ENCODE assay signal across 8 cellular contexts in the genomic region with DNA sequence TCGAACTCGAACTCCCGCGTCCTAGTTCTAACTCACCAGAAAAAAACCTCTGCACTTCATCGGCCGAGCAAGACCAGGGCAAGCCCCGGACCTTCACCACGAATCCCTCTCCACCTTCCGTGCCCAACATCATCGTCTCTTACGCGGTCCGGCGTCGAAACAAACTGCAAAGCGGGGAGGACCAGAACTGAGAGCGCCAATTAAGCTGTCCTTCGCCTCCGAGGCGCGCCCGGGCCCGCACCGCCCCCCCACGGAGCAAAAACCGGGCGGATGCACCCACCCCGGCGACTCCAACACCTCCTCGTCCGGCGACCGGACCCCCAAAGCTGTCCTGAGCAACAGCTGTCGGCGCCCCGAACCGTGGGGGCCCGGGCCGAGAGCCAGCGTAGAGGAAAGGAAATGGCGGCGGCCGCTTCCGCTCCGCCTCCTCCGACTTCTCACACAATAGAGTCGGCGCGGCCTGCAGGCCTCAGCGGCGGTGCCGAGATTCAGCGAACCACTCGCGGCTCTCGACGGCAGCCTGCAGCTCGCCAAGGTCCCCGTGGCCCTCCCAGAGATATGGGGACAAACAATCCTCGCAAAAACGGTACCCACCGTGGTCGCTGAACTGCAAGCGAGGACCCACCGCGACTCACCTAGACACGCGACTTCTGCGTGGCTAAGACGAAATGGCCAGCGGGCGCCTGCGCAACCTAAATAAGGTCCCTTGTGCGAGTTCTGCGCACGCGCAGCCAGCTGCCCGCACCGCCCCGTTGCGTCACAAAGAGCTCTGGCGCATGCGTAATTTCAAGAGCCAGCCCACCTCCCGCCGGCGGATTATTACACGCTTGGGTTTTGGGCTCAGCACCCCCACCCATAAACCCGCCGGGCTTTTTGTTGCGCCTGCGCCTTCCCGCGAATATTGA. TPM values are rescaled to one million over a fixed set of nuclear protein-coding genes. Genes with fewer than 3 reads are reported as not detected.
DNase-seq lines count a peak whose midpoint lies in the region; TF ChIP-seq lines count a peak whose summit lies in the region.

A gene with protein sequence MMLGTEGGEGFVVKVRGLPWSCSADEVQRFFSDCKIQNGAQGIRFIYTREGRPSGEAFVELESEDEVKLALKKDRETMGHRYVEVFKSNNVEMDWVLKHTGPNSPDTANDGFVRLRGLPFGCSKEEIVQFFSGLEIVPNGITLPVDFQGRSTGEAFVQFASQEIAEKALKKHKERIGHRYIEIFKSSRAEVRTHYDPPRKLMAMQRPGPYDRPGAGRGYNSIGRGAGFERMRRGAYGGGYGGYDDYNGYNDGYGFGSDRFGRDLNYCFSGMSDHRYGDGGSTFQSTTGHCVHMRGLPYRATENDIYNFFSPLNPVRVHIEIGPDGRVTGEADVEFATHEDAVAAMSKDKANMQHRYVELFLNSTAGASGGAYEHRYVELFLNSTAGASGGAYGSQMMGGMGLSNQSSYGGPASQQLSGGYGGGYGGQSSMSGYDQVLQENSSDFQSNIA (minus strand): TSS at position 671 of the 905 bp plus-strand sequence. CDS start 538 bp downstream, at position 133.

- peak within 1 kb of the TSS; percentile 93 for H2BK5ac ChIP-seq in H9 (ENCODE audit: insufficient read length, low read length)

- no peak; the same call in 2 of the 3 replicates for TF ChIP-seq CTCF in H9 (conservative IDR thresholded peaks at IDR 0.05)
- TF ChIP-seq CTCF in neural cell (IDR thresholded peaks at IDR 0.05; ENCODE audit: poor library complexity, severe bottlenecking), result no peak
- peak in 2 of 7 experiments; percentile 14 for TF ChIP-seq CTCF in stomach (IDR thresholded peaks at IDR 0.05)

- peak within 1 kb of the TSS; percentile 97 for H2BK120ac ChIP-seq in H9 (ENCODE audit: low read depth, low read length, poor library complexity, severe bottlenecking)

- peaks cover 50% of the 10 kb centered on the region for H3K36me3 ChIP-seq in MG63
- peaks cover 17% of the 10 kb centered on the region for H3K36me3 ChIP-seq in neural cell (ENCODE audit: insufficient read depth, low read length)
- peaks cover 28 to 43% (median 39%) of the 10 kb centered on the region in 4 donors for H3K36me3 ChIP-seq in stomach

- TF ChIP-seq RAD21 in neural cell (conservative IDR thresholded peaks at IDR 0.05), result peak; percentile 26

- peaks cover 3% of the 10 kb centered on the region; the same call in 1 of the 2 replicates for H3K27me3 Mint-ChIP-seq in H9 (ENCODE audit: low read depth)

- peak within 1 kb of the TSS; percentile 1 for H3T11ph ChIP-seq in H9 (ENCODE audit: low read length)

- H2BK20ac ChIP-seq in H9 (ENCODE audit: low read depth, low read length, poor library complexity, severe bottlenecking), result no peak within 1 kb of the TSS

- peak within 1 kb of the TSS; percentile 94 for H4K8ac ChIP-seq in H9 (replicated peaks; ENCODE audit: insufficient read length, low read depth, low read length)

- H3K14ac ChIP-seq in H9 (ENCODE audit: insufficient read depth, low read length), result peak within 1 kb of the TSS; percentile 98

- H3K9me2 ChIP-seq in neural cell (ENCODE audit: insufficient read depth, low read length), result no peaks in the 10 kb centered on the region

- no CpG with 5 or more reads among the region's 93 CpGs for WGBS in H9 (ENCODE audit: extremely low coverage, insufficient read length, low lambda C conversion rate)
- 0% methylated on average over 41 to 93 of the region's 93 CpGs for WGBS in stomach, 5 donors

- H3K18ac ChIP-seq in H9 (ENCODE audit: insufficient read length, low read depth, low read length), result peak within 1 kb of the TSS; percentile 99

- H3K79me2 ChIP-seq in H9 (ENCODE audit: insufficient read depth, low read length), result peaks cover 27% of the 10 kb centered on the region
- peaks cover 49% of the 10 kb centered on the region for H3K79me2 ChIP-seq in neural cell (replicated peaks; ENCODE audit: insufficient read depth, low read length)

- H3K27me3 ChIP-seq in H9 (ENCODE audit: insufficient read depth, low read length), result no peaks in the 10 kb centered on the region
- H3K27me3 ChIP-seq in MG63, result no peaks in the 10 kb centered on the region
- H3K27me3 ChIP-seq in neural cell (ENCODE audit: insufficient read depth, low read depth, low read length), result no peaks in the 10 kb centered on the region
- H3K27me3 ChIP-seq in stomach, result no peaks in the 10 kb centered on the region

- peak within 1 kb of the TSS; percentile 99 for H4K91ac ChIP-seq in H9 (ENCODE audit: insufficient read length, low read depth, low read length)

- H3K36me3 Mint-ChIP-seq in H9 (ENCODE audit: insufficient read depth in 1 of 3, low read depth in 3 of 3), result peaks cover 41 to 52% (median 50%) of the 10 kb centered on the region in 3 experiments

- no peaks in the 10 kb centered on the region for H3F3A ChIP-seq in neural cell (ENCODE audit: insufficient read depth, low read length, poor library complexity, severe bottlenecking)

- intact Hi-C loops in stomach (cut with DNase I; ENCODE audit: low total_unique reads), result no loop called here

- H4K5ac ChIP-seq in H9 (ENCODE audit: insufficient read length, low read depth, low read length), result peak within 1 kb of the TSS; percentile 94

- peak within 1 kb of the TSS; percentile 93 to 98 for H3K4me3 Mint-ChIP-seq in H9

- H3K4me3 ChIP-seq in MG63 (peak within 1 kb of the TSS; percentile 81), neural cell (ENCODE audit: low read length) (peak within 1 kb of the TSS; percentile 99), stomach (peak within 1 kb of the TSS; percentile 64 to 100 (median 90))

- H3K27ac ChIP-seq in H9 (ENCODE audit: insufficient read length, low read depth, low read length), result peak within 1 kb of the TSS; percentile 88
- peak within 1 kb of the TSS; percentile 100 for H3K27ac ChIP-seq in neural cell (ENCODE audit: low read length)
- H3K27ac ChIP-seq in stomach, result peak within 1 kb of the TSS; percentile 93 to 100 (median 100)

- H3K56ac ChIP-seq in H9 (ENCODE audit: insufficient read length, low read depth, low read length), result peak within 1 kb of the TSS; percentile 99

- peak in 2 of 4 donors; percentile 98 for TF ChIP-seq POLR2A in stomach (IDR thresholded peaks at IDR 0.05)

- H2AK5ac ChIP-seq in H9 (ENCODE audit: insufficient read length, low read length), result peak within 1 kb of the TSS; percentile 87

- H4K20me1 ChIP-seq in H9 (ENCODE audit: control insufficient read depth, insufficient read depth, insufficient read length) (no peaks in the 10 kb centered on the region), neural cell (ENCODE audit: insufficient read depth) (peaks cover 44% of the 10 kb centered on the region)

- H3K23me2 ChIP-seq in H9 (ENCODE audit: insufficient read length, low read depth, low read length, poor library complexity, severe bottlenecking), result peaks cover 9% of the 10 kb centered on the region

- H3K9ac ChIP-seq in H9 (ENCODE audit: extremely low read depth, insufficient read length, low read length), result peak within 1 kb of the TSS; percentile 100
- H3K9ac ChIP-seq in neural cell (ENCODE audit: low read length), result peak within 1 kb of the TSS; percentile 100

- no peaks in the 10 kb centered on the region for H3K79me1 ChIP-seq in H9 (ENCODE audit: insufficient read depth, low read depth, low read length, poor library complexity, severe bottlenecking)

- no peaks in the 10 kb centered on the region for H3K9me3 ChIP-seq in H9 (ENCODE audit: control insufficient read depth, low read depth, low read length)
- no peaks in the 10 kb centered on the region for H3K9me3 ChIP-seq in MG63
- no peaks in the 10 kb centered on the region for H3K9me3 ChIP-seq in neural cell (ENCODE audit: low read length)
- H3K9me3 ChIP-seq in stomach, result no peaks in the 10 kb centered on the region

- peak within 1 kb of the TSS; percentile 43 for H2BK12ac ChIP-seq in H9 (ENCODE audit: insufficient read length, low read depth, low read length)

- H3K4me2 ChIP-seq in H9 (ENCODE audit: insufficient read depth, insufficient read length, low read length) (peak within 1 kb of the TSS; percentile 91), neural cell (ENCODE audit: low read length) (peak within 1 kb of the TSS; percentile 84)

- DNase-seq in ELR (ENCODE audit: low read depth) (peak; percentile 99), H9 (peak; percentile 95), MG63 (peak; percentile 99), SHP77 treated with DMSO at 0.1 percent for 48 hours (lab: John Stamatoyannopoulos, UW) (peak; percentile 98), fibroblast of the conjunctiva (ENCODE audit: low read depth) (peak; percentile 98), stomach (peak; percentile 99)
- DNase-seq in activated effector memory CD4-positive, alpha-beta T cell treated with anti-CD3 and anti-CD28 coated beads, Interleukin-2, amount 50 U/mL, for 16 hours, result peak; percentile 99

- no peak within 1 kb of the TSS for H3K23ac ChIP-seq in H9 (ENCODE audit: insufficient read length, low read depth, low read length)

- peaks cover 2 to 3% of the 10 kb centered on the region in 2 experiments; a peak in 3 of 5 replicates for H3K9me3 Mint-ChIP-seq in H9

- no peak within 1 kb of the TSS for H2BK15ac ChIP-seq in H9 (ENCODE audit: low read depth, low read length)

- H2AFZ ChIP-seq in H9 (ENCODE audit: low read length), result no peak within 1 kb of the TSS
- peak within 1 kb of the TSS; percentile 74 for H2AFZ ChIP-seq in neural cell (ENCODE audit: low read depth, low read length)

- H3K4me1 ChIP-seq in H9 (ENCODE audit: insufficient read depth, low read length) (peaks cover 7% of the 10 kb centered on the region), stomach (peaks cover 45 to 55% (median 53%) of the 10 kb centered on the region in 4 donors)

- H3K4me1 Mint-ChIP-seq in H9, result peaks cover 37 to 41% of the 10 kb centered on the region in 2 experiments

- peak within 1 kb of the TSS; percentile 97 for H3K4ac ChIP-seq in H9 (ENCODE audit: low read depth, low read length)

- TF ChIP-seq EP300 in neural cell (conservative IDR thresholded peaks at IDR 0.05; ENCODE audit: poor library complexity, severe bottlenecking) (no peak), stomach (IDR thresholded peaks at IDR 0.05) (no peak)

- H3K27ac Mint-ChIP-seq in H9, result peak within 1 kb of the TSS; percentile 99 to 100 (median 99)

TF ChIP-seq in neural cell, 6 proteins besides CTCF, POLR2A, EP300 and RAD21 (continues in another document):
- TF ChIP-seq SMC3 (conservative IDR thresholded peaks at IDR 0.05; ENCODE audit: poor library complexity), result peak; percentile 30
- TF ChIP-seq POLR2AphosphoS5 (IDR thresholded peaks at IDR 0.05), result peak; percentile 99
- peak; percentile 93 for TF ChIP-seq MXI1 (conservative IDR thresholded peaks at IDR 0.05; ENCODE audit: poor library complexity, severe bottlenecking)
- TF ChIP-seq TAF1 (IDR thresholded peaks at IDR 0.05; ENCODE audit: low read depth), result peak; percentile 57
- TF ChIP-seq EZH2 (IDR thresholded peaks at IDR 0.05; ENCODE audit: borderline replicate concordance, insufficient read depth, low read length, poor library complexity, severe bottlenecking), result no peak

RNA-seq across cellular contexts. Expression of the gene that starts here (rescaled TPM):
- total RNA-seq in H9 (2021), result 1,042 and 1,066 TPM in 2 replicates
- 45.4 and 70.6 TPM in 2 replicates for total RNA-seq in MG63 (2014; rRNA removed; shearing (Covaris generic); ENCODE audit: low replicate concordance)
- polyA plus RNA-seq in neural cell, result 982 and 1,058 TPM in 2 replicates
- 885 and 1,102 TPM in 2 replicates for polyA minus RNA-seq in neural cell
- 1,000 to 10,000 TPM in 1 of 5 donors, 100 to 1,000 TPM in 4; 468 to 1,215 (median 732) TPM for total RNA-seq in stomach
- polyA plus RNA-seq in stomach, result 100 to 1,000 TPM in 2 of 3 donors, 10 to 100 TPM in 1; 87.5 to 193 (median 106) TPM

Comparison
In these comparisons a context has a peak if more than half of its experiments do, and no peak if none do; other contexts are left out.
1. Peak in every context shown above with its lines: DNase-seq, H3K4me3 ChIP-seq and H3K27ac ChIP-seq.